In the genomic region with DNA sequence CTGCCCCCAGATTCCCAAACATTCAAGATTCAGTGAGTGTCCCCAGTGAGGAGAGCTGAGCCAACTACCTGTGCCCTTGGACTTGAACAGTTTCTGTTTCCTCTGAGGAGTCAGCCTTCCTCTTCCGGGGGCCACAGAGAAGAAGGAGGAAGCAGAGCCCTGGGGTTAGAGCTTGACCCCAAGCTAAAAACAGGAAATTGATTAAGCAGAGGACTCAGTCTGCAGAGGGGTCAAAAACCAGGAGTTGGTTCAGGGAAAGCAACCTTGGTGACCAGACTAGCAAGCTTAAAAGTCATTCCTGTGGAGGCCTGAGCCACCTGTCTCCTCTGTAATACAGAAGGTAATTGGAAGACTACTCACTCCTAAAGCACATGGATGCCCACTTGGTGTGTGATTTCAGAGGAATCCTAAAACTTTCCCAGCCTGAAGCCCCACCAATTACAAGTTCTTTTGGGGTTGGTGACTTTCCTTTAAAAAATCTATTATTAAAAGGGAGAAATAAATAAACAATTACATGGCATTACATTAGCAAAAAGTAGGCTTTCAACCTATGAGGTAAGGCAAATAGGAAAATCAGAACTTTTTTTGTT, we compare ENCODE assay signal across 1 cellular context.
A peak's percentile ranks its signal among the peaks of the same experiment; 100 is the strongest.
TF ChIP-seq lines count a peak whose summit lies in the region.

No MANE protein-coding gene starts in this region.

TF ChIP-seq in K562, 482 proteins besides CTCF, POLR2A, EP300 and RAD21 (continued from another document and continues in another):
- TF ChIP-seq SRSF7 (optimal IDR thresholded peaks at IDR 0.05; ENCODE audit: low read depth, low read length) (no peak), ZNF707 (CRISPR knock-in tag; conservative IDR thresholded peaks at IDR 0.05) (no peak), OTX1 (CRISPR knock-in tag; IDR thresholded peaks at IDR 0.05) (no peak), MTA2 (IDR thresholded peaks at IDR 0.05; ENCODE audit: low read depth) (no peak), KAT2B (IDR thresholded peaks at IDR 0.05; ENCODE audit: low read depth, low read length) (no peak), ZNF76 (CRISPR knock-in tag; IDR thresholded peaks at IDR 0.05; ENCODE audit: borderline replicate concordance) (no peak), ZNF766 (CRISPR knock-in tag; conservative IDR thresholded peaks at IDR 0.05) (peak; percentile 43), NR2C2 (CRISPR knock-in tag; IDR thresholded peaks at IDR 0.05) (no peak), NR2C2 (tag; IDR thresholded peaks at IDR 0.05) (peak; percentile 92), KHSRP (IDR thresholded peaks at IDR 0.05) (no peak), CREM (IDR thresholded peaks at IDR 0.05; ENCODE audit: low read depth) (no peak), PURB (CRISPR knock-in tag; IDR thresholded peaks at IDR 0.05; ENCODE audit: low read depth) (no peak), ZNF384 (IDR thresholded peaks at IDR 0.05; ENCODE audit: low read depth, low read length) (no peak), ZZZ3 (IDR thresholded peaks at IDR 0.05) (no peak), STAT5A (IDR thresholded peaks at IDR 0.05; ENCODE audit: borderline replicate concordance, low read length) (no peak), ETV1 (tag; conservative IDR thresholded peaks at IDR 0.05; ENCODE audit: low read depth) (peak; percentile 37; the same call in 1 of the 2 replicates), CUX1 (CRISPR knock-in tag; IDR thresholded peaks at IDR 0.05) (no peak), HDAC3 (IDR thresholded peaks at IDR 0.05; ENCODE audit: borderline replicate concordance, partially characterized antibody) (no peak), ZNF134 (CRISPR knock-in tag; conservative IDR thresholded peaks at IDR 0.05) (no peak), NONO (IDR thresholded peaks at IDR 0.05; ENCODE audit: low read depth in 2 of 2, low read length in 1 of 2) (no peak), ZFP36 (IDR thresholded peaks at IDR 0.05; ENCODE audit: low read depth, low read length, partially characterized antibody) (no peak), CXXC5 (CRISPR knock-in tag; IDR thresholded peaks at IDR 0.05) (peak; percentile 44; the same call in 1 of the 2 replicates), ZNF589 (CRISPR knock-in tag; IDR thresholded peaks at IDR 0.05; ENCODE audit: low read depth) (peak; percentile 24; the same call in 1 of the 2 replicates), ZKSCAN1 (IDR thresholded peaks at IDR 0.05; ENCODE audit: low read depth, low read length) (no peak), ZNF584 (CRISPR knock-in tag; IDR thresholded peaks at IDR 0.05; ENCODE audit: low read depth) (peak; percentile 86), TCF7 (IDR thresholded peaks at IDR 0.05; ENCODE audit: borderline replicate concordance) (no peak), ZNF583 (CRISPR knock-in tag; IDR thresholded peaks at IDR 0.05) (no peak), KAT8 (IDR thresholded peaks at IDR 0.05; ENCODE audit: low read depth) (no peak), NR2C1 (IDR thresholded peaks at IDR 0.05) (peak; percentile 86), NR2C1 (tag; IDR thresholded peaks at IDR 0.05) (peak; percentile 88), SPI1 (IDR thresholded peaks at IDR 0.05; ENCODE audit: borderline replicate concordance, low read depth, low read length) (0 out of 2 replicates have a peak, but pooled peaks have one; percentile 41), RFX1 (IDR thresholded peaks at IDR 0.05) (no peak)
- TF ChIP-seq, protein P1, sequence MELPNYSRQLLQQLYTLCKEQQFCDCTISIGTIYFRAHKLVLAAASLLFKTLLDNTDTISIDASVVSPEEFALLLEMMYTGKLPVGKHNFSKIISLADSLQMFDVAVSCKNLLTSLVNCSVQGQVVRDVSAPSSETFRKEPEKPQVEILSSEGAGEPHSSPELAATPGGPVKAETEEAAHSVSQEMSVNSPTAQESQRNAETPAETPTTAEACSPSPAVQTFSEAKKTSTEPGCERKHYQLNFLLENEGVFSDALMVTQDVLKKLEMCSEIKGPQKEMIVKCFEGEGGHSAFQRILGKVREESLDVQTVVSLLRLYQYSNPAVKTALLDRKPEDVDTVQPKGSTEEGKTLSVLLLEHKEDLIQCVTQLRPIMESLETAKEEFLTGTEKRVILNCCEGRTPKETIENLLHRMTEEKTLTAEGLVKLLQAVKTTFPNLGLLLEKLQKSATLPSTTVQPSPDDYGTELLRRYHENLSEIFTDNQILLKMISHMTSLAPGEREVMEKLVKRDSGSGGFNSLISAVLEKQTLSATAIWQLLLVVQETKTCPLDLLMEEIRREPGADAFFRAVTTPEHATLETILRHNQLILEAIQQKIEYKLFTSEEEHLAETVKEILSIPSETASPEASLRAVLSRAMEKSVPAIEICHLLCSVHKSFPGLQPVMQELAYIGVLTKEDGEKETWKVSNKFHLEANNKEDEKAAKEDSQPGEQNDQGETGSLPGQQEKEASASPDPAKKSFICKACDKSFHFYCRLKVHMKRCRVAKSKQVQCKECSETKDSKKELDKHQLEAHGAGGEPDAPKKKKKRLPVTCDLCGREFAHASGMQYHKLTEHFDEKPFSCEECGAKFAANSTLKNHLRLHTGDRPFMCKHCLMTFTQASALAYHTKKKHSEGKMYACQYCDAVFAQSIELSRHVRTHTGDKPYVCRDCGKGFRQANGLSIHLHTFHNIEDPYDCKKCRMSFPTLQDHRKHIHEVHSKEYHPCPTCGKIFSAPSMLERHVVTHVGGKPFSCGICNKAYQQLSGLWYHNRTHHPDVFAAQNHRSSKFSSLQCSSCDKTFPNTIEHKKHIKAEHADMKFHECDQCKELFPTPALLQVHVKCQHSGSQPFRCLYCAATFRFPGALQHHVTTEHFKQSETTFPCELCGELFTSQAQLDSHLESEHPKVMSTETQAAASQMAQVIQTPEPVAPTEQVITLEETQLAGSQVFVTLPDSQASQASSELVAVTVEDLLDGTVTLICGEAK (IDR thresholded peaks at IDR 0.05): peak; percentile 70
- TF ChIP-seq, protein P1 (CRISPR knock-in tag; IDR thresholded peaks at IDR 0.05): no peak
- TF ChIP-seq, protein P2, sequence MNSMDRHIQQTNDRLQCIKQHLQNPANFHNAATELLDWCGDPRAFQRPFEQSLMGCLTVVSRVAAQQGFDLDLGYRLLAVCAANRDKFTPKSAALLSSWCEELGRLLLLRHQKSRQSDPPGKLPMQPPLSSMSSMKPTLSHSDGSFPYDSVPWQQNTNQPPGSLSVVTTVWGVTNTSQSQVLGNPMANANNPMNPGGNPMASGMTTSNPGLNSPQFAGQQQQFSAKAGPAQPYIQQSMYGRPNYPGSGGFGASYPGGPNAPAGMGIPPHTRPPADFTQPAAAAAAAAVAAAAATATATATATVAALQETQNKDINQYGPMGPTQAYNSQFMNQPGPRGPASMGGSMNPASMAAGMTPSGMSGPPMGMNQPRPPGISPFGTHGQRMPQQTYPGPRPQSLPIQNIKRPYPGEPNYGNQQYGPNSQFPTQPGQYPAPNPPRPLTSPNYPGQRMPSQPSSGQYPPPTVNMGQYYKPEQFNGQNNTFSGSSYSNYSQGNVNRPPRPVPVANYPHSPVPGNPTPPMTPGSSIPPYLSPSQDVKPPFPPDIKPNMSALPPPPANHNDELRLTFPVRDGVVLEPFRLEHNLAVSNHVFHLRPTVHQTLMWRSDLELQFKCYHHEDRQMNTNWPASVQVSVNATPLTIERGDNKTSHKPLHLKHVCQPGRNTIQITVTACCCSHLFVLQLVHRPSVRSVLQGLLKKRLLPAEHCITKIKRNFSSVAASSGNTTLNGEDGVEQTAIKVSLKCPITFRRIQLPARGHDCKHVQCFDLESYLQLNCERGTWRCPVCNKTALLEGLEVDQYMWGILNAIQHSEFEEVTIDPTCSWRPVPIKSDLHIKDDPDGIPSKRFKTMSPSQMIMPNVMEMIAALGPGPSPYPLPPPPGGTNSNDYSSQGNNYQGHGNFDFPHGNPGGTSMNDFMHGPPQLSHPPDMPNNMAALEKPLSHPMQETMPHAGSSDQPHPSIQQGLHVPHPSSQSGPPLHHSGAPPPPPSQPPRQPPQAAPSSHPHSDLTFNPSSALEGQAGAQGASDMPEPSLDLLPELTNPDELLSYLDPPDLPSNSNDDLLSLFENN (IDR thresholded peaks at IDR 0.05; ENCODE audit: low read depth in 2 of 2, low read length in 2 of 2): no peak
- TF ChIP-seq, protein P3, sequence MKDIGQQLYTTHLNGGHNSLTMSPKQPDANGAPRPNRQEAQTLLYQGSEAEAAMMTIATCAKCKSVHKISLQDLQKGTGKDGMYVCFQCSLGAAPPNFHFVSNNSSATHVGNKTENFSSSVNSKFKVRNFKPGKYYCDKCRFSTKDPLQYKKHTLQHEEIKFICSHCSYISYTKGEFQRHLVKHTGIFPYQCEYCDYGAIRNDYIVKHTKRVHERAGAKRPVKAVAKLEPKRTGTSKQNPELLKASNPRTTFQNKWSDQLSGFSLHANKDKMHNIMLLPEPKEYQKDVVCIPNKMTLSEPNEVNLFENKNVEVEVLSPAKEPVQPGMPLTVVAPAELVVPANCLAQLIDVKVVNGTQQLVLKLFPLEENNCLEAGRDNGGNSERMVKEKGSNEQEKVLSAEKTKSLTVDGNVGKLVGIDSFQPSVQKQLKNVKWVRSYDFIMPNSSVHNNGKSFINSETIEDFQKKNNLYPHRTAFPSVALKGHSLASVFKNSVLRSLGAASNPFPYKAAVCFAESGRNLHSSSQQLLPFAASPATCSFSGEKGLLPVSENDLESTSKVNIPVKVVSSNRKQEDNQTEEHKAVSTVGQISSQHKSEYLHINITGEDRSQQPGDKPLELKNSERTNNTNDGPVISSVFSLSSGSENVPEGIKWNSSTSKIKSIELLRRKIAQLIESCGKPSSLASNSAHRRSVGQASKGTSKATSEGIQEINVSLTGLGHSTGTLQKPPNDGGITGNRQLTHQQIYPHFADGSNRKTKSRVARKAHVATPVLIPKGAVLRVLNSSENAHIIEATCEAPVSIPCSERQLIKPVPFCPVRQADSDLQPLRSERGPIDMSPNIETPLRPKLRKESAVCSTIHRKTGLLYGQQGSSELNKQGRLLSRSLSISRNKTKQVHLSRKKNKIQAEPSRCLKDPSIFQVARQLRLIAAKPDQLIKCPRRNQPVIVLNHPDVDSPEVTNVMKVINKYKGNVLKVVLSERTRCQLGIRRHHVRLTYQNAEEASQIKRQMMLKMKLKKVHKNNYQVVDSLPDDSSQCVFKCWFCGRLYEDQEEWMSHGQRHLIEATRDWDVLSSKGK (CRISPR knock-in tag; IDR thresholded peaks at IDR 0.05): peak; percentile 63; the same call in 1 of the 2 replicates
- TF ChIP-seq, protein P4, sequence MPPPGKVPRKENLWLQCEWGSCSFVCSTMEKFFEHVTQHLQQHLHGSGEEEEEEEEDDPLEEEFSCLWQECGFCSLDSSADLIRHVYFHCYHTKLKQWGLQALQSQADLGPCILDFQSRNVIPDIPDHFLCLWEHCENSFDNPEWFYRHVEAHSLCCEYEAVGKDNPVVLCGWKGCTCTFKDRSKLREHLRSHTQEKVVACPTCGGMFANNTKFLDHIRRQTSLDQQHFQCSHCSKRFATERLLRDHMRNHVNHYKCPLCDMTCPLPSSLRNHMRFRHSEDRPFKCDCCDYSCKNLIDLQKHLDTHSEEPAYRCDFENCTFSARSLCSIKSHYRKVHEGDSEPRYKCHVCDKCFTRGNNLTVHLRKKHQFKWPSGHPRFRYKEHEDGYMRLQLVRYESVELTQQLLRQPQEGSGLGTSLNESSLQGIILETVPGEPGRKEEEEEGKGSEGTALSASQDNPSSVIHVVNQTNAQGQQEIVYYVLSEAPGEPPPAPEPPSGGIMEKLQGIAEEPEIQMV (tag; conservative IDR thresholded peaks at IDR 0.05; ENCODE audit: low read depth): no peak
